Comparison of ENCODE assay signal across 9 cellular contexts in genomic region chr6:32047855-32048766, GRCh38. TPM values are rescaled to one million over a fixed set of nuclear protein-coding genes. Genes with fewer than 3 reads are reported as not detected.
DNase-seq lines count a peak whose midpoint lies in the region; ATAC-seq and TF ChIP-seq lines count a peak whose summit lies in the region.
"Had no signal": no experiment of that assay in that cellular context is flagged by ENCODE, and none has a peak within 500 bp of the region (broad histone marks: within the 10 kb centered on the region; RNA-seq: fewer than 3 reads in every experiment).

No MANE protein-coding gene starts in this region.

- ATAC-seq in HG03025 (IDR thresholded peaks at IDR 0.05; ENCODE audit: low FRiP score, unreplicated experiment): no peak

- no peak overlapping the region for H3K4me3 Mint-ChIP-seq in endodermal cell

- H3K27me3 ChIP-seq in endodermal cell (ENCODE audit: control insufficient read depth, insufficient read depth, low read length, poor library complexity, severe bottlenecking): no peaks in the 10 kb centered on the region

- H3K9ac ChIP-seq in endodermal cell (ENCODE audit: extremely low read depth, low read length, poor library complexity, severe bottlenecking): no peak overlapping the region

- no peaks in the 10 kb centered on the region for H3K4me1 ChIP-seq in endodermal cell (ENCODE audit: control insufficient read depth, insufficient read depth, low read length)

- no peaks in the 10 kb centered on the region for H3K36me3 Mint-ChIP-seq in endodermal cell (ENCODE audit: low read depth)

- peak; percentile 90 for TF ChIP-seq CTCF in endodermal cell (conservative IDR thresholded peaks at IDR 0.05)

- no peaks in the 10 kb centered on the region for H3K27me3 Mint-ChIP-seq in endodermal cell (ENCODE audit: insufficient read depth)

- no peak overlapping the region for H3K27ac Mint-ChIP-seq in endodermal cell

- H3K4me1 Mint-ChIP-seq in endodermal cell: no peaks in the 10 kb centered on the region

- DNase-seq in NCI-H510A treated with DMSO at 0.1 percent for 48 hours (lab: John Stamatoyannopoulos, UW) (peak; percentile 50), NCI-H510A (lab: John Stamatoyannopoulos, UW) (no peak), NCI-H460 (ENCODE audit: extremely low read depth, low read depth) (peak; percentile 59), endodermal cell (peak; percentile 93), midbrain (lab: John Stamatoyannopoulos, UW) (peak; percentile 52)
- DNase-seq in activated CD8-positive, alpha-beta memory T cell treated with anti-CD3 and anti-CD28 coated beads for 24 hours: peak; percentile 91
- DNase-seq in stimulated activated CD8-positive, alpha-beta memory T cell treated with anti-CD3 and anti-CD28 coated beads, Interleukin-4, amount 100 ng/mL, for 4 hours (ENCODE audit: low read depth in 2 of 2, low spot score in 1 of 2): peak; percentile 29 to 35

- no peaks in the 10 kb centered on the region for H3K9me3 ChIP-seq in endodermal cell (ENCODE audit: control insufficient read depth, low read length)

- no peak overlapping the region for H3K27ac ChIP-seq in endodermal cell (ENCODE audit: low read depth, low read length)

- H3K36me3 ChIP-seq in endodermal cell (ENCODE audit: control insufficient read depth, insufficient read depth, low read length): no peaks in the 10 kb centered on the region

- H3K9me3 Mint-ChIP-seq in endodermal cell: no peaks in the 10 kb centered on the region

- H3K4me3 ChIP-seq in endodermal cell (ENCODE audit: low read length): no peak overlapping the region

- 74% methylated on average over 40 to 42 of the region's 42 CpGs for WGBS in endodermal cell (ENCODE audit: insufficient coverage in 1 of 2, insufficient read length in 1 of 2), 2 experiments

RNA-seq across cellular contexts. Expression of gene CYP21A2, which starts 9.9 kb away (rescaled TPM):
- not detected in 2 replicates for total RNA-seq in NCI-H460 (2014; rRNA removed; shearing (Covaris generic))
- polyA plus RNA-seq in NCI-H460 (2014; cell fraction: nucleus; rRNA removed): 0.40 TPM in 1 of 2 replicates, not detected in the other
- under 1 TPM in 1 of 2 donors, not detected in 1; 0.35 TPM for total RNA-seq in endodermal cell
- 0.21 TPM for polyA plus RNA-seq in endodermal cell (2013, experiment 1 of 2)
- not detected for polyA plus RNA-seq in endodermal cell (2013, experiment 2 of 2)
- total RNA-seq: pulmonary artery endothelial cell had no signal

RNA-seq across cellular contexts. Expression of gene C4B, which starts 33.5 kb away (rescaled TPM):
- total RNA-seq in NCI-H460 (2014; rRNA removed; shearing (Covaris generic)): 0.69 and 0.87 TPM in 2 replicates
- polyA plus RNA-seq in NCI-H460 (2014; cell fraction: nucleus; rRNA removed): 0.28 and 3.3 TPM in 2 replicates
- total RNA-seq in endodermal cell: 1 to 10 TPM; 3.7 to 5.5 TPM
- 2.6 TPM for polyA plus RNA-seq in endodermal cell (2013, experiment 1 of 2)
- polyA plus RNA-seq in endodermal cell (2013, experiment 2 of 2): 3.8 TPM
